In the genomic region with DNA sequence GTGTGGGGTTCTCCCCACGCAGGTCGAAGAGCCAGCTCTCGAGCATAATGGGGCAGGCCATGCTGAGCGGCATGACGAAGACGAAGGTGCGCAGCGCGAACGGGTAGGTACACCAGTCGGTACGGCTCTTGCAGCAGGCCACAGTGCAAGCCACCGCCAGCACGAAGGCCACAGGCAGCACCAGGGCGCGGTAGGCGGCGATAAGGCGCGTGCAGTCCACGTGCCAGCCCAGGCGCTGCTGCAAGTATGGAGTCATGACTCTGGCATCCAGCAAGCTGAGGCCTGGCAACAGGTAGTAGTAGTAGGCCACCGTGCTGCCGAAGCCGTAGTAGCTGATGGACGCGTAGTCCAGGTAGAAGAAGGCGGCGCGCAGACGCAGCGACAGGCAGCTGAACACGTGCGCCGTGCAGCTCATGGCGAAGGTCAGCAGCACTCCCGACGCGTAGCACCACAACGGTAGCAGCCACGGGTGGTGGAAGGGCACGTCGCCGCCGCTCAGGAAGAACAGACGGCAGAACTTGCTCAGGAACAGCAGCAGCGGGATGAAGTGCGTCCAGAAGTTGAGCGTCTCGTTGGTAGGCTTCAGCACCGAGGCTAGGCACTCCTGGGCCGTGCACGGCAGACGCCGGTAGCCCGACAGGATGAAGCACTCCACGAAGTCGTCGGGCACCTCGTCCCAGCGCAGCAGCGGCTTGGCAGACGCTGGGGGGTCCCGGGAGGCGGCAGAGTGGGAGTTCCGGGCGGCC, we compare ENCODE assay signal across 9 cellular contexts. TPM values are rescaled to one million over a fixed set of nuclear protein-coding genes. Genes with fewer than 3 reads are reported as not detected.
DNase-seq lines count a peak whose midpoint lies in the region; ATAC-seq, FAIRE-seq and TF ChIP-seq lines count a peak whose summit lies in the region.
"Had no signal": no experiment of that assay in that cellular context is flagged by ENCODE, and none has a peak within 500 bp of the region (broad histone marks: within the 10 kb centered on the region; RNA-seq: fewer than 3 reads in every experiment).

No MANE protein-coding gene starts in this region.

- DNase-seq in H7 (no peak), WERI-Rb-1 (peak; percentile 17), left ventricle myocardium superior (peak; percentile 43), smooth muscle cell (lab: John Stamatoyannopoulos, UW; ENCODE audit: unreplicated experiment) (no peak), body of pancreas (no peak), DMS79 (lab: John Stamatoyannopoulos, UW) (no peak), MV-4-11 (lab: John Stamatoyannopoulos, UW) (no peak), H54 (ENCODE audit: insufficient read length, low spot score) (no peak)

- intact Hi-C loops in left ventricle myocardium superior (cut with micrococcal nuclease), result no loop called here
- intact Hi-C loops in body of pancreas (cut with DNase I), result no loop called here

- TF ChIP-seq CTCF in WERI-Rb-1 (IDR thresholded peaks at IDR 0.05; ENCODE audit: low read depth, low read length), result no peak
- TF ChIP-seq CTCF in smooth muscle cell (IDR thresholded peaks at IDR 0.05; ENCODE audit: borderline replicate concordance, insufficient read depth, poor library complexity, severe bottlenecking), result no peak
- no peak for TF ChIP-seq CTCF in body of pancreas (IDR thresholded peaks at IDR 0.05)

- no peaks in the 10 kb centered on the region for H3K36me3 ChIP-seq in H7 (replicated peaks; ENCODE audit: control insufficient read depth, insufficient read depth, low read length)
- no peaks in the 10 kb centered on the region; the same call in 1 of the 2 replicates for H3K36me3 ChIP-seq in WERI-Rb-1
- H3K36me3 ChIP-seq in smooth muscle cell (ENCODE audit: low read depth), result no peaks in the 10 kb centered on the region
- H3K36me3 ChIP-seq in body of pancreas (replicated peaks in 1 of 2; ENCODE audit: insufficient read depth in 1 of 2, low read depth in 2 of 2), result no peaks in the 10 kb centered on the region

- no peaks in the 10 kb centered on the region for H3F3A ChIP-seq in smooth muscle cell (ENCODE audit: low read depth)

- H3K4me3 ChIP-seq in H7 (ENCODE audit: insufficient read depth, low read depth, low read length) (peak overlapping the region; percentile 71), WERI-Rb-1 (ENCODE audit: low read depth, low read length) (peak overlapping the region; percentile 73), smooth muscle cell (peak overlapping the region; percentile 67), body of pancreas (no peak overlapping the region)

- H3K79me2 ChIP-seq in smooth muscle cell (ENCODE audit: low read depth), result no peaks in the 10 kb centered on the region

- no peak overlapping the region for H2AFZ ChIP-seq in smooth muscle cell (ENCODE audit: low read depth)

- H3K9me3 ChIP-seq in WERI-Rb-1 (ENCODE audit: severe bottlenecking), result peaks cover 5% of the 10 kb centered on the region
- H3K9me3 ChIP-seq in smooth muscle cell (replicated peaks; ENCODE audit: low read depth), result no peaks in the 10 kb centered on the region
- no peaks in the 10 kb centered on the region for H3K9me3 ChIP-seq in body of pancreas

- no peaks in the 10 kb centered on the region for H4K20me1 ChIP-seq in smooth muscle cell (ENCODE audit: low read depth)

- WGBS in smooth muscle cell (ENCODE audit: low lambda C conversion rate), result 57% methylated on average over 67 of the region's 67 CpGs
- WGBS in body of pancreas, 2 donors, result 57 to 83% methylated on average over 41 to 67 of the region's 67 CpGs

- no peak for FAIRE-seq in H54 (lab: Jason Lieb, UNC)

- ATAC-seq in left ventricle myocardium superior, result peak; percentile 11
- no peak for ATAC-seq in body of pancreas

- H3K27me3 ChIP-seq in H7 (ENCODE audit: control insufficient read depth, insufficient read depth, low read length) (peaks cover 32% of the 10 kb centered on the region), WERI-Rb-1 (ENCODE audit: insufficient read depth, low read depth, severe bottlenecking) (no peaks in the 10 kb centered on the region), smooth muscle cell (ENCODE audit: low read depth) (peaks cover 51% of the 10 kb centered on the region), body of pancreas (peaks cover 0 to 5% of the 10 kb centered on the region in 2 donors)

- H3K27ac ChIP-seq in WERI-Rb-1, result peak overlapping the region; percentile 84; the same call in 1 of the 2 replicates
- H3K27ac ChIP-seq in smooth muscle cell (ENCODE audit: low read depth), result no peak overlapping the region
- H3K27ac ChIP-seq in body of pancreas, result no peak overlapping the region

- peak overlapping the region; percentile 93 for H3K4me2 ChIP-seq in smooth muscle cell

- TF ChIP-seq POLR2A in body of pancreas (IDR thresholded peaks at IDR 0.05), result no peak
- TF ChIP-seq POLR2A in H54 (IDR thresholded peaks at IDR 0.05; ENCODE audit: low read depth, low read length), result no peak

- H3K4me1 ChIP-seq in smooth muscle cell (ENCODE audit: low read depth) (no peaks in the 10 kb centered on the region), body of pancreas (peaks cover 13% of the 10 kb centered on the region)

- H3K9ac ChIP-seq in smooth muscle cell (ENCODE audit: low read depth), result no peak overlapping the region

RNA-seq across cellular contexts. Expression of gene PAQR9, which starts 0.8 kb away (rescaled TPM):
- 0.21 and 0.63 TPM in 2 replicates for total RNA-seq in H7 (2014; rRNA removed; shearing (Covaris generic))
- total RNA-seq in left ventricle myocardium superior (19.1 TPM), smooth muscle cell (0.09 and 0.13 TPM in 2 replicates), body of pancreas (under 1 TPM; 0.26 to 0.33 TPM)
- 1.0 TPM in 1 of 2 replicates, not detected in the other for polyA plus RNA-seq in smooth muscle cell
- total RNA-seq: lung microvascular endothelial cell had no signal

RNA-seq across cellular contexts. Expression of gene U2SURP, which starts 38.7 kb away (rescaled TPM):
- 110 and 139 TPM in 2 replicates for total RNA-seq in H7 (2014; rRNA removed; shearing (Covaris generic))
- 40.4 TPM for total RNA-seq in left ventricle myocardium superior
- total RNA-seq in smooth muscle cell, result 80.4 and 90.1 TPM in 2 replicates
- polyA plus RNA-seq in smooth muscle cell, result 49.0 and 53.8 TPM in 2 replicates
- total RNA-seq in body of pancreas, result 10 to 100 TPM; 65.4 to 68.2 TPM

Comparison
In these comparisons a context has a peak if more than half of its experiments do, and no peak if none do; other contexts are left out.
1. DNase-seq: peak in WERI-Rb-1 (single experiment) and left ventricle myocardium superior (single experiment); none in H7 (single experiment), smooth muscle cell (single experiment), body of pancreas (0 of 4), DMS79 (single experiment), MV-4-11 (single experiment) and H54 (single experiment).
2. H3K4me3 ChIP-seq: peak in H7 (single experiment), WERI-Rb-1 (single experiment) and smooth muscle cell (single experiment); none in body of pancreas (0 of 2).
3. RNA of gene PAQR9, which starts 0.8 kb away (total RNA-seq): 19.1 TPM in left ventricle myocardium superior (single experiment); 0.26 to 0.33 TPM in body of pancreas, 0.21 to 0.63 TPM in H7 and 0.09 to 0.13 TPM in smooth muscle cell; every median in the first group is over 10 times any median in the second.